Comparison of ENCODE assay signal across 8 cellular contexts in genomic region chr16:67718668-67719047, GRCh38. TPM values are rescaled to one million over a fixed set of nuclear protein-coding genes. Genes with fewer than 3 reads are reported as not detected.
DNase-seq lines count a peak whose midpoint lies in the region; ATAC-seq lines count a peak whose summit lies in the region.

No MANE protein-coding gene starts in this region.

- H3K4me3 ChIP-seq in iPS-18c (ENCODE audit: insufficient read depth, low read depth, low read length): peak overlapping the region; percentile 85

- ATAC-seq in HG03460 (IDR thresholded peaks at IDR 0.05; ENCODE audit: unreplicated experiment): peak; percentile 19
- peak; percentile 13 to 28 for ATAC-seq in activated naive CD4-positive, alpha-beta T cell treated with anti-CD3 and anti-CD28 coated beads, Interleukin-2, amount 50 U/mL, for 72 hours

- no peaks in the 10 kb centered on the region for H3K9me3 Mint-ChIP-seq in activated naive CD4-positive, alpha-beta T cell treated with anti-CD3 and anti-CD28 coated beads, Interleukin-2, amount 50 U/mL, for 72 hours

- no peaks in the 10 kb centered on the region for H3K9me3 ChIP-seq in iPS-18c (ENCODE audit: control insufficient read depth, insufficient read depth, low read length)

- peak; percentile 68 for DNase-seq in DMS 273 (lab: John Stamatoyannopoulos, UW; ENCODE audit: unreplicated experiment)
- no peak for DNase-seq in DMS 273 treated with DMSO at 0.1 percent for 48 hours (lab: John Stamatoyannopoulos, UW)
- peak in 1 of 2 donors; percentile 25 for DNase-seq in activated naive CD4-positive, alpha-beta T cell treated with anti-CD3 and anti-CD28 coated beads, Interleukin-2, amount 50 U/mL, for 72 hours (ENCODE audit: low spot score in 2 of 2)
- DNase-seq in stimulated activated CD8-positive, alpha-beta memory T cell treated with anti-CD3 and anti-CD28 coated beads, Interleukin-4, amount 100 ng/mL, for 48 hours: peak; percentile 42
- DNase-seq in NCI-H1694 (lab: John Stamatoyannopoulos, UW): no peak
- DNase-seq in dedifferentiated amniotic fluid mesenchymal stem cell (ENCODE audit: extremely low spot score): no peak

- peaks cover 11 to 14% of the 10 kb centered on the region in 2 donors for H3K36me3 Mint-ChIP-seq in activated naive CD4-positive, alpha-beta T cell treated with anti-CD3 and anti-CD28 coated beads, Interleukin-2, amount 50 U/mL, for 72 hours

- peak overlapping the region; percentile 98 for H3K27ac Mint-ChIP-seq in activated naive CD4-positive, alpha-beta T cell treated with anti-CD3 and anti-CD28 coated beads, Interleukin-2, amount 50 U/mL, for 72 hours

RNA-seq across cellular contexts. Expression of gene GFOD2, which starts 0.5 kb away (rescaled TPM):
- 10 to 100 TPM; 10.9 to 12.9 TPM for total RNA-seq in activated naive CD4-positive, alpha-beta T cell treated with anti-CD3 and anti-CD28 coated beads, Interleukin-2, amount 50 U/mL, for 72 hours

RNA-seq across cellular contexts. Expression of gene C16orf86, which starts 52.0 kb away (rescaled TPM):
- 1 to 10 TPM; 2.0 to 2.1 TPM for total RNA-seq in activated naive CD4-positive, alpha-beta T cell treated with anti-CD3 and anti-CD28 coated beads, Interleukin-2, amount 50 U/mL, for 72 hours

RNA-seq across cellular contexts. Expression of gene ENKD1, which starts 52.1 kb away (rescaled TPM):
- total RNA-seq in activated naive CD4-positive, alpha-beta T cell treated with anti-CD3 and anti-CD28 coated beads, Interleukin-2, amount 50 U/mL, for 72 hours: 10 to 100 TPM in 1 of 2 donors, 1 to 10 TPM in 1; 2.4 to 11.0 TPM

RNA-seq across cellular contexts. Expression of gene PARD6A, which starts 57.9 kb away (rescaled TPM):
- total RNA-seq in activated naive CD4-positive, alpha-beta T cell treated with anti-CD3 and anti-CD28 coated beads, Interleukin-2, amount 50 U/mL, for 72 hours: 10 to 100 TPM; 10.8 to 17.6 TPM

RNA-seq across cellular contexts. Expression of gene ACD, which starts 58.6 kb away (rescaled TPM):
- 10 to 100 TPM; 54.0 to 58.0 TPM for total RNA-seq in activated naive CD4-positive, alpha-beta T cell treated with anti-CD3 and anti-CD28 coated beads, Interleukin-2, amount 50 U/mL, for 72 hours

Comparison
In these comparisons a context has a peak if more than half of its experiments do, and no peak if none do; other contexts are left out.
1. DNase-seq: peak in DMS 273 (single experiment) and stimulated activated CD8-positive, alpha-beta memory T cell treated with anti-CD3 and anti-CD28 coated beads, Interleukin-4, amount 100 ng/mL, for 48 hours (single experiment); none in DMS 273 treated with DMSO at 0.1 percent for 48 hours (single experiment), NCI-H1694 (single experiment) and dedifferentiated amniotic fluid mesenchymal stem cell (single experiment).